In genomic region chr2:119682578-119682977, GRCh38 we compare ENCODE assay signal across 16 cellular contexts.
"Had no signal": no experiment of that assay in that cellular context is flagged by ENCODE, and none has a peak within 500 bp of the region (broad histone marks: within the 10 kb centered on the region; RNA-seq: fewer than 3 reads in every experiment).

No MANE protein-coding gene starts in this region.

- H3K27me3 Mint-ChIP-seq: memory B cell; progenitor cell of endocrine pancreas; stimulated activated naive CD8-positive, alpha-beta T cell treated with anti-CD3 and anti-CD28 coated beads, Interleukin-15, amount 100 ng/mL, for 72 hours had no signal

- H3K27ac ChIP-seq: cardiac muscle cell, esophagus squamous epithelium had no signal

- DNase-seq: activated CD4-positive, alpha-beta T cell treated with anti-CD3 and anti-CD28 coated beads for 4 hours; activated CD8-positive, alpha-beta memory T cell treated with anti-CD3 and anti-CD28 coated beads, Interleukin-2, amount 50 U/mL, for 4 hours; activated CD8-positive, alpha-beta T cell treated with anti-CD3 and anti-CD28 coated beads, Interleukin-2, amount 10 ng/mL, durations not matched to agents 7 days and 5 days; activated T-cell treated with anti-CD3 and anti-CD28 coated beads, Interleukin-2, amount 50 U/mL, for 48 hours; esophagus squamous epithelium; hypothalamus; left ventricle myocardium superior; natural killer cell; occipital lobe; right cardiac atrium; stimulated activated naive CD8-positive, alpha-beta T cell treated with anti-CD3 and anti-CD28 coated beads, Interleukin-15, amount 100 ng/mL, for 72 hours; T-helper 1 cell had no signal

- H3K36me3 Mint-ChIP-seq: natural killer cell had no signal

- H3K9me3 Mint-ChIP-seq: memory B cell, natural killer cell had no signal

- H3K27ac Mint-ChIP-seq: activated CD8-positive, alpha-beta T cell treated with anti-CD3 and anti-CD28 coated beads, Interleukin-2, amount 10 ng/mL, durations not matched to agents 7 days and 5 days; memory B cell; natural killer cell; progenitor cell of endocrine pancreas had no signal

- H3K27me3 ChIP-seq: cardiac muscle cell, esophagus squamous epithelium had no signal

- H3K4me3 ChIP-seq: cardiac muscle cell, esophagus squamous epithelium had no signal

- ATAC-seq: activated CD8-positive, alpha-beta T cell treated with anti-CD3 and anti-CD28 coated beads, Interleukin-2, amount 10 ng/mL, durations not matched to agents 7 days and 5 days; left ventricle myocardium superior; natural killer cell; right cardiac atrium; SK-N-SH treated with all-trans-retinoic acid at 6 μM for 48 hours; stimulated activated naive CD8-positive, alpha-beta T cell treated with anti-CD3 and anti-CD28 coated beads, Interleukin-15, amount 100 ng/mL, for 72 hours had no signal

- H3K4me3 Mint-ChIP-seq: activated CD8-positive, alpha-beta T cell treated with anti-CD3 and anti-CD28 coated beads, Interleukin-2, amount 10 ng/mL, durations not matched to agents 7 days and 5 days; memory B cell; natural killer cell; stimulated activated naive CD8-positive, alpha-beta T cell treated with anti-CD3 and anti-CD28 coated beads, Interleukin-15, amount 100 ng/mL, for 72 hours had no signal

- H3K9me3 ChIP-seq: esophagus squamous epithelium had no signal
